In genomic region chr12:2273751-2274150, GRCh38 we compare ENCODE assay signal across 15 cellular contexts.
"Had no signal": no experiment of that assay in that cellular context is flagged by ENCODE, and none has a peak within 500 bp of the region (broad histone marks: within the 10 kb centered on the region; RNA-seq: fewer than 3 reads in every experiment).

No MANE protein-coding gene starts in this region.

- H3K27me3 Mint-ChIP-seq: activated naive CD8-positive, alpha-beta T cell treated with anti-CD3 and anti-CD28 coated beads, Interleukin-2, amount 50 U/mL, for 24 hours; naive B cell had no signal

- H3K4me3 ChIP-seq: lung, neural progenitor cell had no signal

- H3K27ac ChIP-seq: neural progenitor cell, parathyroid adenoma had no signal

- H3K4me3 Mint-ChIP-seq: activated naive CD8-positive, alpha-beta T cell treated with anti-CD3 and anti-CD28 coated beads, Interleukin-2, amount 50 U/mL, for 24 hours; neural progenitor cell; type B pancreatic cell had no signal

- DNase-seq: activated CD4-positive, CD25-positive, alpha-beta regulatory T cell treated with anti-CD3 and anti-CD28 coated beads, Interleukin-2, amount 50 U/mL, for 72 hours; activated naive CD4-positive, alpha-beta T cell; activated naive CD8-positive, alpha-beta T cell treated with anti-CD3 and anti-CD28 coated beads, Interleukin-2, amount 50 U/mL, for 24 hours; activated T-cell treated with anti-CD3 and anti-CD28 coated beads for 4 hours; foreskin melanocyte; naive B cell; small intestine; stimulated activated CD4-positive, alpha-beta T cell treated with anti-CD3 and anti-CD28 coated beads, Interleukin-4, amount 100 ng/mL, for 24 hours; stimulated activated naive CD4-positive, alpha-beta T cell; T-helper 1 cell; T1000 had no signal

- H3K4me1 Mint-ChIP-seq: activated naive CD8-positive, alpha-beta T cell treated with anti-CD3 and anti-CD28 coated beads, Interleukin-2, amount 50 U/mL, for 24 hours; naive B cell; neural progenitor cell had no signal

- H3K9me3 Mint-ChIP-seq: activated naive CD8-positive, alpha-beta T cell treated with anti-CD3 and anti-CD28 coated beads, Interleukin-2, amount 50 U/mL, for 24 hours; neural progenitor cell; type B pancreatic cell had no signal

- ATAC-seq: activated naive CD8-positive, alpha-beta T cell treated with anti-CD3 and anti-CD28 coated beads, Interleukin-2, amount 50 U/mL, for 24 hours had no signal

- H3K36me3 Mint-ChIP-seq: naive B cell, neural progenitor cell had no signal

- H3K4me1 ChIP-seq: neural progenitor cell, parathyroid adenoma had no signal

- H3K27me3 ChIP-seq: neural progenitor cell had no signal

- H3K36me3 ChIP-seq: neural progenitor cell had no signal

- H3K27ac Mint-ChIP-seq: activated naive CD8-positive, alpha-beta T cell treated with anti-CD3 and anti-CD28 coated beads, Interleukin-2, amount 50 U/mL, for 24 hours; neural progenitor cell; type B pancreatic cell had no signal
